Comparison of ENCODE assay signal across 39 cellular contexts in genomic region chr13:95524270-95524901, GRCh38. TPM values are rescaled to one million over a fixed set of nuclear protein-coding genes. Genes with fewer than 3 reads are reported as not detected.
DNase-seq lines count a peak whose midpoint lies in the region; ATAC-seq, FAIRE-seq and TF ChIP-seq lines count a peak whose summit lies in the region.
"Had no signal": no experiment of that assay in that cellular context is flagged by ENCODE, and none has a peak within 500 bp of the region (broad histone marks: within the 10 kb centered on the region; RNA-seq: fewer than 3 reads in every experiment).

No MANE protein-coding gene starts in this region.

- H2AFZ ChIP-seq in GM23338: no peak overlapping the region
- no peak overlapping the region for H2AFZ ChIP-seq in PC-3 (ENCODE audit: low read length)

- TF ChIP-seq RAD21 in A549 (conservative IDR thresholded peaks at IDR 0.05 in 1 of 2, IDR thresholded peaks at IDR 0.05 in 1 of 2): no peak

- BruUV-seq in PC-3 (replicated peaks; lab: Mats Ljungman, UMichigan): no TSS peak
- BruUV-seq in Caco-2 (replicated peaks; lab: Mats Ljungman, UMichigan): no TSS peak

- H3K4me3 Mint-ChIP-seq in GM23338 (no peak overlapping the region), Caco-2 (ENCODE audit: unreplicated experiment) (no peak overlapping the region)
- H3K4me3 Mint-ChIP-seq: activated CD8-positive, alpha-beta memory T cell treated with anti-CD3 and anti-CD28 coated beads, Interleukin-2, amount 10 ng/mL, durations not matched to agents 7 days and 5 days; activated T-cell treated with anti-CD3 and anti-CD28 coated beads, Interleukin-2, amount 50 U/mL, for 72 hours; brain; immature natural killer cell; stimulated activated memory B cell treated with anti-CD40 and anti-IgM and Interleukin-4, amounts not matched to agents 10 μg/mL and 1 μg/mL and 100 μg/mL, for 72 hours had no signal

- H3K27me3 Mint-ChIP-seq in GM23338 (ENCODE audit: insufficient read depth, low read depth, poor library complexity) (no peaks in the 10 kb centered on the region), Caco-2 (ENCODE audit: insufficient read depth, unreplicated experiment) (peaks cover 3% of the 10 kb centered on the region)
- H3K27me3 Mint-ChIP-seq: activated CD8-positive, alpha-beta memory T cell treated with anti-CD3 and anti-CD28 coated beads, Interleukin-2, amount 10 ng/mL, durations not matched to agents 7 days and 5 days; progenitor cell of endocrine pancreas had no signal

- H3K27me3 ChIP-seq in GM23338 (ENCODE audit: insufficient read depth): no peaks in the 10 kb centered on the region
- no peaks in the 10 kb centered on the region for H3K27me3 ChIP-seq in PC-3 (ENCODE audit: low read length)
- no peaks in the 10 kb centered on the region for H3K27me3 ChIP-seq in Caco-2 (replicated peaks; ENCODE audit: control insufficient read depth, insufficient read depth, low read length)
- H3K27me3 ChIP-seq: adrenal gland; BLaER1 treated with 17β-estradiol and CSF1 and Interleukin-3, amounts not matched to agents 10 nM and 100 nM; left lung; neutrophil; sigmoid colon; suprapubic skin; upper lobe of right lung had no signal

- no peak overlapping the region for H3K4me2 ChIP-seq in A549
- no peak overlapping the region for H3K4me2 ChIP-seq in GM23338
- no peak overlapping the region for H3K4me2 ChIP-seq in PC-3 (ENCODE audit: low read length)
- H3K4me2 ChIP-seq: BLaER1 treated with 17β-estradiol and CSF1 and Interleukin-3, amounts not matched to agents 10 nM and 100 nM had no signal

- no peaks in the 10 kb centered on the region for H3F3A ChIP-seq in GM23338 (replicated peaks; ENCODE audit: low read depth)
- H3F3A ChIP-seq in PC-3 (ENCODE audit: low read length, unreplicated experiment): no peaks in the 10 kb centered on the region

- TF ChIP-seq CTCF in A549 (IDR thresholded peaks at IDR 0.05) (no peak), GM23338 (conservative IDR thresholded peaks at IDR 0.05; ENCODE audit: low read depth in 2 of 2) (no peak), PC-3 (conservative IDR thresholded peaks at IDR 0.05; ENCODE audit: low read depth, low read length) (no peak), Caco-2 (IDR thresholded peaks at IDR 0.05; ENCODE audit: insufficient read depth in 1 of 2, low read depth in 1 of 2, low read length in 1 of 2, severe bottlenecking in 1 of 2, unreplicated experiment in 1 of 2) (no peak)

- TF ChIP-seq POLR2A in A549 (IDR thresholded peaks at IDR 0.05; ENCODE audit: low read length): no peak

- H3K9me2 ChIP-seq in GM23338 (ENCODE audit: insufficient read depth): no peaks in the 10 kb centered on the region
- no peaks in the 10 kb centered on the region for H3K9me2 ChIP-seq in PC-3 (replicated peaks; ENCODE audit: low read length)

- H3K79me2 ChIP-seq in GM23338 (replicated peaks; ENCODE audit: insufficient read depth): no peaks in the 10 kb centered on the region
- no peaks in the 10 kb centered on the region for H3K79me2 ChIP-seq in PC-3 (ENCODE audit: low read length)

- no peak for TF ChIP-seq EP300 in A549 (IDR thresholded peaks at IDR 0.05)

- ATAC-seq in A549 (no peak), GM23338 (no peak), PC-3 (no peak)
- ATAC-seq: activated CD8-positive, alpha-beta memory T cell treated with anti-CD3 and anti-CD28 coated beads, Interleukin-2, amount 10 ng/mL, durations not matched to agents 7 days and 5 days; activated T-cell treated with anti-CD3 and anti-CD28 coated beads, Interleukin-2, amount 50 U/mL, for 72 hours; left lung; Right ventricle myocardium inferior; stimulated activated memory B cell treated with anti-CD40 and anti-IgM and Interleukin-4, amounts not matched to agents 10 μg/mL and 1 μg/mL and 100 μg/mL, for 72 hours; upper lobe of right lung had no signal

- intact Hi-C loops in PC-3 (cut with micrococcal nuclease) (no loop called here), Caco-2 (cut with micrococcal nuclease; ENCODE audit: unreplicated experiment) (no loop called here)

- H3K4me3 ChIP-seq in A549: no peak overlapping the region
- no peak overlapping the region for H3K4me3 ChIP-seq in GM23338
- no peak overlapping the region for H3K4me3 ChIP-seq in PC-3 (ENCODE audit: low read length)
- H3K4me3 ChIP-seq in Caco-2 (ENCODE audit: low read depth, low read length): no peak overlapping the region
- H3K4me3 ChIP-seq: adrenal gland; BLaER1 treated with 17β-estradiol and CSF1 and Interleukin-3, amounts not matched to agents 10 nM and 100 nM; left lung; sigmoid colon; suprapubic skin; upper lobe of right lung had no signal

- H3K9me3 ChIP-seq in A549: no peaks in the 10 kb centered on the region
- H3K9me3 ChIP-seq in PC-3 (ENCODE audit: low read length): no peaks in the 10 kb centered on the region
- H3K9me3 ChIP-seq in Caco-2: no peaks in the 10 kb centered on the region
- H3K9me3 ChIP-seq: adrenal gland, neutrophil, sigmoid colon, suprapubic skin, upper lobe of right lung had no signal

- H3K27ac Mint-ChIP-seq in GM23338 (peak overlapping the region; percentile 46), Caco-2 (ENCODE audit: unreplicated experiment) (no peak overlapping the region)
- H3K27ac Mint-ChIP-seq: activated CD8-positive, alpha-beta memory T cell treated with anti-CD3 and anti-CD28 coated beads, Interleukin-2, amount 10 ng/mL, durations not matched to agents 7 days and 5 days; activated T-cell treated with anti-CD3 and anti-CD28 coated beads, Interleukin-2, amount 50 U/mL, for 72 hours; brain; immature natural killer cell; progenitor cell of endocrine pancreas; stimulated activated memory B cell treated with anti-CD40 and anti-IgM and Interleukin-4, amounts not matched to agents 10 μg/mL and 1 μg/mL and 100 μg/mL, for 72 hours had no signal

- 0 out of 3 replicates have a peak, but pooled peaks cover 4% of the 10 kb centered on the region for H3K4me1 ChIP-seq in A549
- H3K4me1 ChIP-seq in GM23338 (ENCODE audit: insufficient read depth): no peaks in the 10 kb centered on the region
- H3K4me1 ChIP-seq in PC-3 (ENCODE audit: insufficient read depth, low read length): peaks cover under 1% of the 10 kb centered on the region
- 0 out of 2 replicates have a peak, but pooled peaks cover 4% of the 10 kb centered on the region for H3K4me1 ChIP-seq in Caco-2
- H3K4me1 ChIP-seq: adrenal gland; BLaER1 treated with 17β-estradiol and CSF1 and Interleukin-3, amounts not matched to agents 10 nM and 100 nM; left lung; sigmoid colon; suprapubic skin; upper lobe of right lung had no signal

- no peaks in the 10 kb centered on the region for H3K36me3 Mint-ChIP-seq in GM23338 (ENCODE audit: low read depth)
- no peaks in the 10 kb centered on the region for H3K36me3 Mint-ChIP-seq in Caco-2 (ENCODE audit: insufficient read depth, unreplicated experiment)
- H3K36me3 Mint-ChIP-seq: activated CD8-positive, alpha-beta memory T cell treated with anti-CD3 and anti-CD28 coated beads, Interleukin-2, amount 10 ng/mL, durations not matched to agents 7 days and 5 days; brain; immature natural killer cell; stimulated activated memory B cell treated with anti-CD40 and anti-IgM and Interleukin-4, amounts not matched to agents 10 μg/mL and 1 μg/mL and 100 μg/mL, for 72 hours had no signal

- H4K20me1 ChIP-seq in GM23338 (replicated peaks; ENCODE audit: insufficient read depth) (no peaks in the 10 kb centered on the region), PC-3 (ENCODE audit: low read length) (no peaks in the 10 kb centered on the region)
- H4K20me1 ChIP-seq: BLaER1 treated with 17β-estradiol and CSF1 and Interleukin-3, amounts not matched to agents 10 nM and 100 nM had no signal

- H3K9ac ChIP-seq in PC-3 (ENCODE audit: low read length): no peak overlapping the region
- H3K9ac ChIP-seq: BLaER1 treated with 17β-estradiol and CSF1 and Interleukin-3, amounts not matched to agents 10 nM and 100 nM had no signal

- POLR2A ChIA-PET in A549 (lab: Yijun Ruan, JAX) (no interaction called here), PC-3 (lab: Charles Lee; ENCODE audit: unreplicated experiment) (no interaction called here), Caco-2 (lab: Charles Lee) (no interaction called here)

- DNase-seq in A549 (ENCODE audit: low read depth in 1 of 2, low spot score in 1 of 2) (no peak), GM23338 (ENCODE audit: low spot score) (no peak), PC-3 (peak; percentile 5), epithelial cell of prostate (ENCODE audit: low read depth, low spot score) (peak; percentile 55), islet precursor cell (no peak), Caco-2 (no peak), iPS-NIHi11 (ENCODE audit: low spot score) (no peak), NCI-H510A (lab: John Stamatoyannopoulos, UW) (no peak)
- DNase-seq: activated CD4-positive, alpha-beta T cell treated with anti-CD3 and anti-CD28 coated beads, Interleukin-2, amount 50 U/mL, for 1 hour; activated CD8-positive, alpha-beta memory T cell treated with anti-CD3 and anti-CD28 coated beads, Interleukin-2, amount 10 ng/mL, durations not matched to agents 7 days and 5 days; activated naive CD4-positive, alpha-beta T cell; activated T-cell treated with anti-CD3 and anti-CD28 coated beads, Interleukin-2, amount 50 U/mL, for 72 hours; adrenal gland; effector CD4-positive, alpha-beta T cell; hippocampal formation; immature natural killer cell; Karpas-422; left lung; mesendoderm; NCI-H1092 treated with DMSO at 0.1 percent for 48 hours; NCI-H2081; NCI-H345; NCI-H774; OCI-M1; sigmoid colon; stimulated activated CD4-positive, alpha-beta T cell treated with anti-CD3 and anti-CD28 coated beads, Interleukin-4, amount 100 ng/mL, for 4 hours; SW 1271; T-helper 9 cell; upper lobe of right lung had no signal

- 70% methylated on average over 5 of the region's 5 CpGs for WGBS in A549 (ENCODE audit: missing lambda C conversion rate)

- H3K9me3 Mint-ChIP-seq in GM23338 (no peaks in the 10 kb centered on the region), Caco-2 (ENCODE audit: unreplicated experiment) (no peaks in the 10 kb centered on the region)
- H3K9me3 Mint-ChIP-seq: immature natural killer cell had no signal

- H3K27ac ChIP-seq in A549 (no peak overlapping the region), GM23338 (ENCODE audit: low read depth) (no peak overlapping the region), PC-3 (ENCODE audit: low read length) (no peak overlapping the region), epithelial cell of prostate (peak overlapping the region; percentile 39)
- H3K27ac ChIP-seq: adrenal gland; BLaER1 treated with 17β-estradiol and CSF1 and Interleukin-3, amounts not matched to agents 10 nM and 100 nM; left lung; neutrophil; sigmoid colon; suprapubic skin; upper lobe of right lung had no signal

- H3K36me3 ChIP-seq in GM23338 (ENCODE audit: insufficient read depth) (no peaks in the 10 kb centered on the region), PC-3 (ENCODE audit: low read depth, low read length) (no peaks in the 10 kb centered on the region), Caco-2 (ENCODE audit: control insufficient read depth, insufficient read depth, low read length) (no peaks in the 10 kb centered on the region)
- H3K36me3 ChIP-seq: adrenal gland; BLaER1 treated with 17β-estradiol and CSF1 and Interleukin-3, amounts not matched to agents 10 nM and 100 nM; left lung; neutrophil; sigmoid colon; suprapubic skin; upper lobe of right lung had no signal

- CTCF ChIA-PET in A549 (lab: Yijun Ruan, JAX): no interaction called here
- CTCF ChIA-PET in PC-3 (lab: Charles Lee): interaction anchor here (0.7 kb wide), 1 partner anchor 944 kb away, joined by 3 read pairs; no protein-coding TSS in a partner anchor
- CTCF ChIA-PET in Caco-2 (lab: Charles Lee): no interaction called here

- H3K4me1 Mint-ChIP-seq in GM23338 (no peaks in the 10 kb centered on the region), Caco-2 (ENCODE audit: low read depth, unreplicated experiment) (peaks cover 10% of the 10 kb centered on the region)
- H3K4me1 Mint-ChIP-seq: activated CD8-positive, alpha-beta memory T cell treated with anti-CD3 and anti-CD28 coated beads, Interleukin-2, amount 10 ng/mL, durations not matched to agents 7 days and 5 days; brain; immature natural killer cell; stimulated activated memory B cell treated with anti-CD40 and anti-IgM and Interleukin-4, amounts not matched to agents 10 μg/mL and 1 μg/mL and 100 μg/mL, for 72 hours had no signal

- FAIRE-seq in A549 (lab: Jason Lieb, UNC): no peak
- FAIRE-seq: colon, GM18507 had no signal

RNA-seq across cellular contexts. Expression of gene CLDN10, which starts 28.1 kb away (rescaled TPM):
- polyA plus RNA-seq in A549 (2011; rRNA removed) (0.95 and 0.96 TPM in 2 replicates), A549 (2017; fragmentation: RNase III; extraction: RNeasy Plus Mini Kit Qiagen cat#74134 plus additional on column Dnase treatment) (0.12 to 0.18 TPM in 2 of 3 replicates, not detected in the other), GM23338 (2016; fragmentation: Nextera tagmentation; extraction: Ambion mirVana) (65.9 and 69.1 TPM in 2 replicates)
- polyA plus RNA-seq in A549 (2012; cell fraction: cytosol; rRNA removed): 0.17 and 0.23 TPM in 2 replicates
- 0.06 TPM in 1 of 2 replicates, not detected in the other for polyA plus RNA-seq in A549 (2012; cell fraction: nucleus; rRNA removed)
- 0.39 TPM in 1 of 2 replicates, not detected in the other for polyA minus RNA-seq in A549 (2011; rRNA and poly(A)+ RNA removed)
- total RNA-seq in GM23338 (2014; rRNA removed; shearing (Covaris generic)): 34.7 and 35.7 TPM in 2 replicates
- total RNA-seq in PC-3 (2014; rRNA removed) (not detected in 2 replicates), Caco-2 (2022) (not detected in 2 replicates)
- total RNA-seq: activated CD8-positive, alpha-beta memory T cell treated with anti-CD3 and anti-CD28 coated beads, Interleukin-2, amount 10 ng/mL, durations not matched to agents 7 days and 5 days; activated T-cell treated with anti-CD3 and anti-CD28 coated beads, Interleukin-2, amount 50 U/mL, for 72 hours; myocyte had no signal
- polyA plus RNA-seq: immature natural killer cell had no signal

Comparison
In these comparisons a context has a peak if more than half of its experiments do, and no peak if none do; other contexts are left out.
1. DNase-seq: peak in PC-3 (single experiment) and epithelial cell of prostate (single experiment); none in A549 (0 of 2), GM23338 (single experiment), islet precursor cell (single experiment), Caco-2 (0 of 2), iPS-NIHi11 (single experiment) and NCI-H510A (single experiment).
2. RNA of gene CLDN10, which starts 28.1 kb away (total RNA-seq): 34.7 to 35.7 TPM in GM23338; not detected in PC-3 and not detected in Caco-2; every median in the first group is over 10 times any median in the second.